10 cellular contexts compared by ENCODE assay signal in the genomic region with DNA sequence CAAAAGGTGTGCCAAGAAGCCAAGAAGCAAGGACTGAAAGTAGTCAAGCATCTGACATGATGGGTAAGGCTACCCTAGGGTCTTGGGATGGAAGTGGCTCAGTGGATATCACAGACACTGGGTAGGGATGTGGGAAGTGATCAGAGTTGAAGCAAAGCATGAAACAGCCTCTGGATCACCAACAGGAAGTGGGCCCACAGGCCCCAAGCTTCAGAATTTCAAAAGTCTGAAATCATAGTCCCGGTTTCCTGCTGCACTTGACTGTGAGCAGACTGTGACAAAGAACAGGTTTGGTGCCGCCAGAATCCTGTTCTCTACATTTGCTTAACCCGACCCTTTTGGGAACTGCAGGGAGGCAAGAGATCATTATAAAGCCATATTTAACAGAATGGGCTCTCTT. TPM values are rescaled to one million over a fixed set of nuclear protein-coding genes. Genes with fewer than 3 reads are reported as not detected.
DNase-seq lines count a peak whose midpoint lies in the region; ATAC-seq, FAIRE-seq and TF ChIP-seq lines count a peak whose summit lies in the region.
"Had no signal": no experiment of that assay in that cellular context is flagged by ENCODE, and none has a peak within 500 bp of the region (broad histone marks: within the 10 kb centered on the region; RNA-seq: fewer than 3 reads in every experiment).

No MANE protein-coding gene starts in this region.

- peaks cover 58% of the 10 kb centered on the region for H3K4me1 Mint-ChIP-seq in activated B cell treated with CpG ODN at 0.5 μM for 24 hours
- H3K4me1 Mint-ChIP-seq in immature natural killer cell, result peaks cover 18 to 52% of the 10 kb centered on the region in 2 donors

- DNase-seq in CD1c-positive myeloid dendritic cell (ENCODE audit: extremely low spot score) (peak; percentile 21), GM18507 (ENCODE audit: extremely low spot score, insufficient read length, low read depth) (no peak), activated B cell treated with CpG ODN at 0.5 μM for 24 hours (no peak), immature natural killer cell (no peak), cortex of kidney (lab: John Stamatoyannopoulos, UW) (no peak), GM19238 (ENCODE audit: insufficient read length, low spot score) (no peak), NCI-H128 (lab: John Stamatoyannopoulos, UW; ENCODE audit: unreplicated experiment) (no peak)
- DNase-seq: COR-L47, NCI-H524 had no signal

- H3K9me3 Mint-ChIP-seq in activated B cell treated with CpG ODN at 0.5 μM for 24 hours, result peaks cover 24% of the 10 kb centered on the region
- no peaks in the 10 kb centered on the region for H3K9me3 Mint-ChIP-seq in immature natural killer cell

- H3K36me3 Mint-ChIP-seq in activated B cell treated with CpG ODN at 0.5 μM for 24 hours (ENCODE audit: low read depth) (peaks cover 85% of the 10 kb centered on the region), immature natural killer cell (peaks cover 39 to 61% (median 46%) of the 10 kb centered on the region in 3 donors)

- H3K27ac Mint-ChIP-seq in activated B cell treated with CpG ODN at 0.5 μM for 24 hours, result peak overlapping the region; percentile 89
- peak overlapping the region; percentile 63 to 90 (median 82) for H3K27ac Mint-ChIP-seq in immature natural killer cell

- ATAC-seq in activated B cell treated with CpG ODN at 0.5 μM for 24 hours (ENCODE audit: low read depth) (no peak), GM19397 (IDR thresholded peaks at IDR 0.05; ENCODE audit: unreplicated experiment) (no peak)

- FAIRE-seq in GM18507 (lab: Jason Lieb, UNC), result peak; percentile 63

- H3K4me3 Mint-ChIP-seq in activated B cell treated with CpG ODN at 0.5 μM for 24 hours (peak overlapping the region; percentile 16), immature natural killer cell (no peak overlapping the region)

- POLR2A ChIA-PET in activated B cell treated with CpG ODN at 0.5 μM for 24 hours (lab: Charles Lee), result interaction anchor here (1.4 kb wide), 1 partner anchor 128 kb away, joined by 3 read pairs; no protein-coding TSS in a partner anchor

- CTCF ChIA-PET in activated B cell treated with CpG ODN at 0.5 μM for 24 hours (lab: Charles Lee), result no interaction called here

- TF ChIP-seq CTCF in activated B cell treated with CpG ODN at 0.5 μM for 24 hours (IDR thresholded peaks at IDR 0.05), result no peak

- H3K27me3 Mint-ChIP-seq in activated B cell treated with CpG ODN at 0.5 μM for 24 hours (no peaks in the 10 kb centered on the region), immature natural killer cell (ENCODE audit: low read depth in 3 of 3) (peaks cover 0 to 5% (median 0%) of the 10 kb centered on the region in 3 donors)

- intact Hi-C loops in activated B cell treated with CpG ODN at 0.5 μM for 24 hours (cut with micrococcal nuclease), result loop anchor here (2.0 to 5.0 kb wide), 4 partner anchors 36 to 271 kb away; no protein-coding TSS in a partner anchor

RNA-seq across cellular contexts. Expression of a gene that starts 57.4 kb away (rescaled TPM):
- 369 and 433 TPM in 2 replicates for total RNA-seq in activated B cell treated with CpG ODN at 0.5 μM for 24 hours
- polyA plus RNA-seq in immature natural killer cell, result 100 to 1,000 TPM in 1 of 3 donors, 10 to 100 TPM in 2; 85.8 to 221 (median 94.5) TPM
